Comparison of ENCODE assay signal across 11 cellular contexts in the genomic region with DNA sequence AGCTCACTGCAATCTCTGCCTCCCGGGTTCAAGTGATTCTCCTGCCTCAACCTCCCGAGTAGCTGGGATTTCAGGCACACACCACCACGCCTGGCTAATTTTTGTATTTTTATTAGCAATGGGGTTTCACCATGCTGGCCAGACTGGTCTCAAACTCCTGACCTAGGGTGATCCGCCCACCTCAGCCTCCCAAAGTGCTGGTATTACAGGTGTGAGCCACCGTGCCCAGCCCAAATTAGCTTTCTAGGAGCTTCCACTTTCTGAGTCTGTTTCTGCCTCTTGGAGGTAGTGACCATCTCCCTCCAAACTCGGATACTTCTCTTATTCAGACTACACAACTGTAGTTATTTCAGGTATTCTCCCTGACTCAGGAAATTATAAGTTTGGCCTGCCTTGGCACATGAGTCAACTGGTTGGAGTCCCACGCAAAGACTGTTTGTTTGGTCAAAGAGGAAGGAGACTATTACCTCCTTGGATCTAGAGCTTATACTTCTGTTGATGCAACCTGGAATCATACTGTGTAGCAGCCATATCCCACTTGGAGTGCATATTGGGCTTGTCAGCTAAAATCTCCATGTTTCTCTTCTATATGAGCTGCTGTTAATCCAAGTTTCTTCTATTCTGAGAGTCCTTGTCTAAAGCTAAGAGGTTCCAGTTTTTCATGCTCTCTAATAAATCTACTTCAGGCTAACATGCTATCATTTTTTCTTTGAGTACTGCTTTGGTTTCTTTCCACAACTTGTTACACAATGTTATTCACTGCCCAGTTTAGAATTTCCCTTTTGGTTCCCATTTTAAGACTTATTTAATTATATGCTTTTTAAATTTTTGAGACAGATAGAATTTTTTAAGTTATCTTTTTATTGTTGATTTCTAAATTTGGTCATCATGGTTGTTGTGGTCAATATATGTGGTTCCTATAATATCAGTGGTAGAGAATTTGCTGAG. TPM values are rescaled to one million over a fixed set of nuclear protein-coding genes. Genes with fewer than 3 reads are reported as not detected.
DNase-seq lines count a peak whose midpoint lies in the region; ATAC-seq, FAIRE-seq and TF ChIP-seq lines count a peak whose summit lies in the region.
"Had no signal": no experiment of that assay in that cellular context is flagged by ENCODE, and none has a peak within 500 bp of the region (broad histone marks: within the 10 kb centered on the region; RNA-seq: fewer than 3 reads in every experiment).

No MANE protein-coding gene starts in this region.

- H3K4me1 ChIP-seq in left ventricle myocardium inferior, result peaks cover 52% of the 10 kb centered on the region
- no peaks in the 10 kb centered on the region for H3K4me1 ChIP-seq in astrocyte (ENCODE audit: insufficient read depth, low read length)
- peaks cover 40 to 85% (median 72%) of the 10 kb centered on the region in 4 donors for H3K4me1 ChIP-seq in liver (ENCODE audit: control insufficient read depth in 4 of 4, insufficient read depth in 4 of 4, low read length in 3 of 4)
- peaks cover 0 to 10% of the 10 kb centered on the region in 2 donors for H3K4me1 ChIP-seq in uterus

- no peak overlapping the region for H3K27ac Mint-ChIP-seq in astrocyte (ENCODE audit: unreplicated experiment)

- peaks cover 88% of the 10 kb centered on the region for H3K79me2 ChIP-seq in astrocyte (ENCODE audit: insufficient read depth, low read length)

- H3K9me3 ChIP-seq in left ventricle myocardium inferior (replicated peaks), result no peaks in the 10 kb centered on the region
- no peaks in the 10 kb centered on the region for H3K9me3 ChIP-seq in astrocyte (ENCODE audit: insufficient read depth, low read depth, low read length)
- no peaks in the 10 kb centered on the region for H3K9me3 ChIP-seq in liver (ENCODE audit: control insufficient read depth in 4 of 4, low read length in 3 of 4)
- H3K9me3 ChIP-seq in uterus, result no peaks in the 10 kb centered on the region
- H3K9me3 ChIP-seq: gastrocnemius medialis, pancreas had no signal

- H3K4me1 Mint-ChIP-seq in astrocyte (ENCODE audit: low read depth, unreplicated experiment), result peaks cover 8% of the 10 kb centered on the region

- peaks cover 58% of the 10 kb centered on the region for H4K20me1 ChIP-seq in astrocyte (ENCODE audit: insufficient read depth, low read length)

- 81% methylated on average over 7 of the region's 7 CpGs for WGBS in liver

- DNase-seq in left ventricle myocardium inferior (no peak), Right ventricle myocardium inferior (ENCODE audit: missing footprints) (no peak), astrocyte (ENCODE audit: low read depth) (peak; percentile 51), uterus (peak in 1 of 2 donors; percentile 14), NCI-H2171 (lab: John Stamatoyannopoulos, UW) (no peak)
- DNase-seq in stimulated activated CD4-positive, alpha-beta T cell treated with anti-CD3 and anti-CD28 coated beads, Interleukin-2, amount 100 ng/mL, for 48 hours, result no peak
- DNase-seq: gastrocnemius medialis had no signal

- no peak overlapping the region for H3K4me3 Mint-ChIP-seq in astrocyte (ENCODE audit: unreplicated experiment)

- H3K9ac ChIP-seq in astrocyte (ENCODE audit: low read length), result no peak overlapping the region
- no peak overlapping the region for H3K9ac ChIP-seq in liver (ENCODE audit: low read depth in 1 of 2, low read length in 2 of 2)

- no peak overlapping the region for H2AFZ ChIP-seq in astrocyte (ENCODE audit: low read depth, low read length)

- TF ChIP-seq RAD21 in liver (IDR thresholded peaks at IDR 0.05), result no peak

- H3K36me3 ChIP-seq in left ventricle myocardium inferior, result no peaks in the 10 kb centered on the region
- no peaks in the 10 kb centered on the region for H3K36me3 ChIP-seq in astrocyte (ENCODE audit: insufficient read depth, low read length)
- H3K36me3 ChIP-seq in liver (ENCODE audit: control insufficient read depth in 4 of 4, insufficient read depth in 3 of 4, low read depth in 1 of 4, low read length in 3 of 4), result peaks cover 0 to 10% (median 0%) of the 10 kb centered on the region in 4 donors
- H3K36me3 ChIP-seq in uterus, result no peaks in the 10 kb centered on the region
- H3K36me3 ChIP-seq: gastrocnemius medialis, pancreas had no signal

- H3K27me3 ChIP-seq in left ventricle myocardium inferior (ENCODE audit: low read depth) (peaks cover 44% of the 10 kb centered on the region), astrocyte (ENCODE audit: insufficient read depth, low read length) (no peaks in the 10 kb centered on the region), liver (ENCODE audit: control insufficient read depth in 4 of 4, insufficient read depth in 4 of 4, low read length in 3 of 4) (no peaks in the 10 kb centered on the region), uterus (no peaks in the 10 kb centered on the region)
- H3K27me3 ChIP-seq: gastrocnemius medialis, pancreas had no signal

- H3K9me3 Mint-ChIP-seq in astrocyte (ENCODE audit: unreplicated experiment), result peaks cover 2% of the 10 kb centered on the region

- H3K4me2 ChIP-seq in astrocyte (ENCODE audit: low read length), result no peak overlapping the region

- H3K4me3 ChIP-seq in left ventricle myocardium inferior (no peak overlapping the region), astrocyte (ENCODE audit: insufficient read depth, low read depth, low read length) (no peak overlapping the region), liver (ENCODE audit: low read depth in 1 of 3, low read length in 3 of 3) (no peak overlapping the region), uterus (no peak overlapping the region)
- H3K4me3 ChIP-seq: gastrocnemius medialis, pancreas had no signal

- FAIRE-seq in astrocyte (lab: Jason Lieb, UNC), result no peak
- FAIRE-seq: GM18507, pancreas had no signal

- TF ChIP-seq POLR2A in uterus (IDR thresholded peaks at IDR 0.05), result no peak

- H3K36me3 Mint-ChIP-seq in astrocyte (ENCODE audit: low read depth, unreplicated experiment), result no peaks in the 10 kb centered on the region

- TF ChIP-seq CTCF in left ventricle myocardium inferior (IDR thresholded peaks at IDR 0.05; ENCODE audit: borderline replicate concordance) (no peak), astrocyte (IDR thresholded peaks at IDR 0.05; ENCODE audit: insufficient read depth, low read depth, low read length) (no peak), liver (IDR thresholded peaks at IDR 0.05; ENCODE audit: low read depth, low read length, missing input control) (no peak), uterus (IDR thresholded peaks at IDR 0.05) (no peak)

- no peaks in the 10 kb centered on the region for H3K27me3 Mint-ChIP-seq in astrocyte (ENCODE audit: low read depth, unreplicated experiment)

- intact Hi-C loops in left ventricle myocardium inferior (cut with micrococcal nuclease), result no loop called here
- intact Hi-C loops in Right ventricle myocardium inferior (cut with DNase I), result no loop called here
- intact Hi-C loops in uterus (cut with DNase I; ENCODE audit: low total_unique reads), result loop anchor here (10.0 kb wide), 1 partner anchor 76 kb away; no protein-coding TSS in a partner anchor

- H3K27ac ChIP-seq in left ventricle myocardium inferior (replicated peaks) (peak overlapping the region; percentile 21), astrocyte (ENCODE audit: low read depth, low read length) (no peak overlapping the region), liver (ENCODE audit: low read depth in 1 of 2, low read length in 2 of 2) (peak overlapping the region; percentile 92 to 98), uterus (peak overlapping the region; percentile 72 to 78)

- ATAC-seq in Right ventricle myocardium inferior (no peak), GM21360 (IDR thresholded peaks at IDR 0.05; ENCODE audit: unreplicated experiment) (no peak)
- ATAC-seq: gastrocnemius medialis, pancreas had no signal

TF ChIP-seq in liver, 16 proteins besides CTCF, POLR2A, EP300 and RAD21:
- no peak for TF ChIP-seq FOXA2 (IDR thresholded peaks at IDR 0.05)
- TF ChIP-seq, protein P1, sequence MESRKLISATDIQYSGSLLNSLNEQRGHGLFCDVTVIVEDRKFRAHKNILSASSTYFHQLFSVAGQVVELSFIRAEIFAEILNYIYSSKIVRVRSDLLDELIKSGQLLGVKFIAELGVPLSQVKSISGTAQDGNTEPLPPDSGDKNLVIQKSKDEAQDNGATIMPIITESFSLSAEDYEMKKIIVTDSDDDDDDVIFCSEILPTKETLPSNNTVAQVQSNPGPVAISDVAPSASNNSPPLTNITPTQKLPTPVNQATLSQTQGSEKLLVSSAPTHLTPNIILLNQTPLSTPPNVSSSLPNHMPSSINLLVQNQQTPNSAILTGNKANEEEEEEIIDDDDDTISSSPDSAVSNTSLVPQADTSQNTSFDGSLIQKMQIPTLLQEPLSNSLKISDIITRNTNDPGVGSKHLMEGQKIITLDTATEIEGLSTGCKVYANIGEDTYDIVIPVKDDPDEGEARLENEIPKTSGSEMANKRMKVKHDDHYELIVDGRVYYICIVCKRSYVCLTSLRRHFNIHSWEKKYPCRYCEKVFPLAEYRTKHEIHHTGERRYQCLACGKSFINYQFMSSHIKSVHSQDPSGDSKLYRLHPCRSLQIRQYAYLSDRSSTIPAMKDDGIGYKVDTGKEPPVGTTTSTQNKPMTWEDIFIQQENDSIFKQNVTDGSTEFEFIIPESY (IDR thresholded peaks at IDR 0.05), result peak; percentile 12
TF ChIP-seq in liver: peak in this region for 1.

RNA-seq across cellular contexts. Expression of a gene that starts 7.5 kb away (rescaled TPM):
- total RNA-seq in left ventricle myocardium inferior, result 12.0 TPM
- 11.1 TPM for total RNA-seq in Right ventricle myocardium inferior
- 17.5 and 17.6 TPM in 2 replicates for total RNA-seq in astrocyte
- 10 to 100 TPM; 18.0 to 61.9 TPM for total RNA-seq in liver
- polyA plus RNA-seq in liver, result 10 to 100 TPM; 15.5 to 41.8 TPM
- 100 to 1,000 TPM in 1 of 4 donors, 10 to 100 TPM in 2, 1 to 10 TPM in 1; 9.4 to 137 (median 45.4) TPM for total RNA-seq in uterus

RNA-seq across cellular contexts. Expression of a gene that starts 52.7 kb away (rescaled TPM):
- total RNA-seq in left ventricle myocardium inferior, result 38.6 TPM
- total RNA-seq in Right ventricle myocardium inferior, result 35.8 TPM
- 12.1 and 13.9 TPM in 2 replicates for total RNA-seq in astrocyte
- 10 to 100 TPM; 16.5 to 16.6 TPM for total RNA-seq in liver
- 10 to 100 TPM; 26.9 to 39.0 TPM for polyA plus RNA-seq in liver
- total RNA-seq in uterus, result 10 to 100 TPM in 3 of 4 donors, 1 to 10 TPM in 1; 3.2 to 43.6 (median 35.6) TPM
